In the genomic region with DNA sequence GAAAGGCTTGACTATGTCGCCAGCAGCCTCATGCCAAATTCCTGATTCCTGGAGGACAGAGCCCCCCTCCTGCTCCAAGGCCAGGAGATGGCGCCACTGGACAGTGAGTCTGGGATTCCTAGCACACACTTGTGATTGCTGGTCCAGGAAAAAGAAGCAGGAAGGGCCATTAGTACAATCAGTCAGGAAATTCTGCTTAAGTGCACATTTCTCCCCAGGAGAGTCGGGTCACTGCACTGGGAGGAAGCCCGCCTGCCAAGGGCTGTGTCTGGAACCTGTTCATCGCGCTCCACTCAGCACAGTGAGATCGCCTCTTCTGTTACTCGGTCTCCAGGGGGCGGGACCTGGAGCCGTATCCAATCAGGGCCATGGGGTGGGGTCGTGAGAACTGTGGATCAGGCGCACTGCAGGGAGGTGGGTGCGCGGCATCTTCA, we compare ENCODE assay signal across 8 cellular contexts.
DNase-seq lines count a peak whose midpoint lies in the region; ATAC-seq and TF ChIP-seq lines count a peak whose summit lies in the region.

No MANE protein-coding gene starts in this region.

- H3K27ac ChIP-seq in VCaP (peak overlapping the region; percentile 32; the same call in 1 of the 2 replicates), gastroesophageal sphincter (peak overlapping the region in 3 of 4 donors; percentile 31 to 33 (median 32)), neural cell (ENCODE audit: low read length) (no peak overlapping the region)

- no peak overlapping the region for H3K4me2 ChIP-seq in neural cell (ENCODE audit: low read length)

- DNase-seq in Right ventricle myocardium inferior (ENCODE audit: missing footprints) (peak; percentile 82), cardiac septum (ENCODE audit: low spot score) (no peak)

- no peaks in the 10 kb centered on the region for H3F3A ChIP-seq in neural cell (ENCODE audit: insufficient read depth, low read length, poor library complexity, severe bottlenecking)

- TF ChIP-seq POLR2A in gastroesophageal sphincter (IDR thresholded peaks at IDR 0.05), result no peak

- TF ChIP-seq CTCF in VCaP (conservative IDR thresholded peaks at IDR 0.05), result peak; percentile 94
- peak in 3 of 4 experiments; percentile 51 to 81 (median 72) for TF ChIP-seq CTCF in gastroesophageal sphincter (IDR thresholded peaks at IDR 0.05)
- TF ChIP-seq CTCF in neural cell (IDR thresholded peaks at IDR 0.05; ENCODE audit: poor library complexity, severe bottlenecking), result peak; percentile 69

- H3K9ac ChIP-seq in neural cell (ENCODE audit: low read length), result peak overlapping the region; percentile 9

- WGBS in gastroesophageal sphincter (ENCODE audit: low coverage in 1 of 2), 2 donors, result 12% methylated on average over 8 of the region's 14 CpGs; no CpG with 5 or more reads in 1 of the 2 donors

- H3K27me3 ChIP-seq in gastroesophageal sphincter, result peaks cover 12% of the 10 kb centered on the region
- no peaks in the 10 kb centered on the region for H3K27me3 ChIP-seq in neural cell (ENCODE audit: insufficient read depth, low read depth, low read length)

- H4K20me1 ChIP-seq in neural cell (ENCODE audit: insufficient read depth), result no peaks in the 10 kb centered on the region

- no peaks in the 10 kb centered on the region for H3K9me2 ChIP-seq in neural cell (ENCODE audit: insufficient read depth, low read length)

- H3K36me3 ChIP-seq in gastroesophageal sphincter, result no peaks in the 10 kb centered on the region
- H3K36me3 ChIP-seq in neural cell (ENCODE audit: insufficient read depth, low read length), result no peaks in the 10 kb centered on the region

- TF ChIP-seq EP300 in gastroesophageal sphincter (IDR thresholded peaks at IDR 0.05) (no peak), neural cell (conservative IDR thresholded peaks at IDR 0.05; ENCODE audit: poor library complexity, severe bottlenecking) (no peak)

- intact Hi-C loops in Right ventricle myocardium inferior (cut with DNase I) (loop anchor here (5.0 kb wide), 1 partner anchor 114 kb away; no protein-coding TSS in a partner anchor), cardiac septum (cut with DNase I) (no loop called here)

- no peaks in the 10 kb centered on the region for H3K9me3 ChIP-seq in gastroesophageal sphincter
- no peaks in the 10 kb centered on the region for H3K9me3 ChIP-seq in neural cell (ENCODE audit: low read length)

- no peak overlapping the region for H2AFZ ChIP-seq in neural cell (ENCODE audit: low read depth, low read length)

- no peaks in the 10 kb centered on the region for H3K79me2 ChIP-seq in neural cell (replicated peaks; ENCODE audit: insufficient read depth, low read length)

- peak; percentile 92 for ATAC-seq in Right ventricle myocardium inferior
- peak; percentile 85 for ATAC-seq in gastroesophageal sphincter
- ATAC-seq in HG03196 (IDR thresholded peaks at IDR 0.05; ENCODE audit: unreplicated experiment), result no peak
- no peak for ATAC-seq in GM19324 (IDR thresholded peaks at IDR 0.05; ENCODE audit: low FRiP score, unreplicated experiment)
- ATAC-seq in HG03460 (IDR thresholded peaks at IDR 0.05; ENCODE audit: unreplicated experiment), result no peak

- peak overlapping the region; percentile 3 to 54 for H3K4me3 ChIP-seq in gastroesophageal sphincter
- peak overlapping the region; percentile 58 for H3K4me3 ChIP-seq in neural cell (ENCODE audit: low read length)

- peak; percentile 62 for TF ChIP-seq RAD21 in neural cell (conservative IDR thresholded peaks at IDR 0.05)

- peaks cover 0 to 13% (median 0%) of the 10 kb centered on the region in 3 donors for H3K4me1 ChIP-seq in gastroesophageal sphincter

TF ChIP-seq in neural cell, 6 proteins besides CTCF, POLR2A, EP300 and RAD21:
- TF ChIP-seq, protein P1, sequence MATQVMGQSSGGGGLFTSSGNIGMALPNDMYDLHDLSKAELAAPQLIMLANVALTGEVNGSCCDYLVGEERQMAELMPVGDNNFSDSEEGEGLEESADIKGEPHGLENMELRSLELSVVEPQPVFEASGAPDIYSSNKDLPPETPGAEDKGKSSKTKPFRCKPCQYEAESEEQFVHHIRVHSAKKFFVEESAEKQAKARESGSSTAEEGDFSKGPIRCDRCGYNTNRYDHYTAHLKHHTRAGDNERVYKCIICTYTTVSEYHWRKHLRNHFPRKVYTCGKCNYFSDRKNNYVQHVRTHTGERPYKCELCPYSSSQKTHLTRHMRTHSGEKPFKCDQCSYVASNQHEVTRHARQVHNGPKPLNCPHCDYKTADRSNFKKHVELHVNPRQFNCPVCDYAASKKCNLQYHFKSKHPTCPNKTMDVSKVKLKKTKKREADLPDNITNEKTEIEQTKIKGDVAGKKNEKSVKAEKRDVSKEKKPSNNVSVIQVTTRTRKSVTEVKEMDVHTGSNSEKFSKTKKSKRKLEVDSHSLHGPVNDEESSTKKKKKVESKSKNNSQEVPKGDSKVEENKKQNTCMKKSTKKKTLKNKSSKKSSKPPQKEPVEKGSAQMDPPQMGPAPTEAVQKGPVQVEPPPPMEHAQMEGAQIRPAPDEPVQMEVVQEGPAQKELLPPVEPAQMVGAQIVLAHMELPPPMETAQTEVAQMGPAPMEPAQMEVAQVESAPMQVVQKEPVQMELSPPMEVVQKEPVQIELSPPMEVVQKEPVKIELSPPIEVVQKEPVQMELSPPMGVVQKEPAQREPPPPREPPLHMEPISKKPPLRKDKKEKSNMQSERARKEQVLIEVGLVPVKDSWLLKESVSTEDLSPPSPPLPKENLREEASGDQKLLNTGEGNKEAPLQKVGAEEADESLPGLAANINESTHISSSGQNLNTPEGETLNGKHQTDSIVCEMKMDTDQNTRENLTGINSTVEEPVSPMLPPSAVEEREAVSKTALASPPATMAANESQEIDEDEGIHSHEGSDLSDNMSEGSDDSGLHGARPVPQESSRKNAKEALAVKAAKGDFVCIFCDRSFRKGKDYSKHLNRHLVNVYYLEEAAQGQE (IDR thresholded peaks at IDR 0.05; ENCODE audit: borderline replicate concordance), result no peak
- TF ChIP-seq TAF1 (IDR thresholded peaks at IDR 0.05; ENCODE audit: low read depth) (no peak), EZH2 (IDR thresholded peaks at IDR 0.05; ENCODE audit: borderline replicate concordance, insufficient read depth, low read length, poor library complexity, severe bottlenecking) (no peak), SMC3 (conservative IDR thresholded peaks at IDR 0.05; ENCODE audit: poor library complexity) (peak; percentile 62), POLR2AphosphoS5 (IDR thresholded peaks at IDR 0.05) (no peak), MXI1 (conservative IDR thresholded peaks at IDR 0.05; ENCODE audit: poor library complexity, severe bottlenecking) (no peak)

Comparison
In these comparisons a context has a peak if more than half of its experiments do, and no peak if none do; other contexts are left out.
1. ATAC-seq: peak in Right ventricle myocardium inferior (single experiment) and gastroesophageal sphincter (single experiment); none in HG03196 (single experiment), GM19324 (single experiment) and HG03460 (single experiment).
2. Peak in every context shown above with its lines, with median percentiles within 50 percentile points of each other: CTCF ChIP-seq.